In the genomic region with DNA sequence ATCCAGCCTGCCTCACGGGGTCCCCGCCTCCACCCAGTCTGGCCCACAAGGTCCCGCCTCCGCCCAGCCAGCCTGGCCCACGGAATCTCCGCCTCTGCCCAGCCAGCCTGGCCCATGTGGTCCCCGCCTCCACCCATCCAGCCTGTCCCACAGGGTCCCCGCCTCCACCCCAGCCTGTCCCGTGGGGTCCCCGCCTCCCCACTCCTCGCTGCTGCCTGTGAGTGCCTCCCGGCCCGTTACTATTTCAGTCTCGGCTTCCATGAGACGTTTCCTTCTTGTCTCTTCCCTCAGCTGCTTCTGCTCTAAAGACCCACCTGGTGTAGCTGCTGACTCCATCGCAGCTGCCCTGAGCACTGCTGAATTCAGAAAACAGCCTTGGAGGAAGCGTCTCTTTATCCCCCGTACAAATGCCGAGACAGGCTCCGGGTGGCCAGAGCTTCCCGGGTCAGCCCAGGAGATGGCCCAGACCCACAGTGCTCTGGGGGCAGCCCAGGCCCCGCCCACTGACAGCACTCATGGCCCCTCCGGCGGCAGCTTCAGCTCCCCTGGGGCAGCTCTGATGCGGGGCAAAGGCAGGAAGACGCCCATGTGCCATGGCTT, we compare ENCODE assay signal across 8 cellular contexts.
DNase-seq lines count a peak whose midpoint lies in the region; ATAC-seq and TF ChIP-seq lines count a peak whose summit lies in the region.

No MANE protein-coding gene starts in this region.

- ATAC-seq in HG02884 (IDR thresholded peaks at IDR 0.05; ENCODE audit: unreplicated experiment) = peak; percentile 75

- peak overlapping the region; percentile 71 for H3K27ac ChIP-seq in WERI-Rb-1
- peak overlapping the region in 1 of 2 donors; percentile 25 for H3K27ac ChIP-seq in breast epithelium

- DNase-seq in NCI-H524 (lab: John Stamatoyannopoulos, UW) = peak; percentile 16 to 27
- no peak for DNase-seq in NCI-H524 treated with DMSO at 0.1 percent for 48 hours (lab: John Stamatoyannopoulos, UW)
- peak; percentile 87 for DNase-seq in WERI-Rb-1
- no peak for DNase-seq in breast epithelium (ENCODE audit: low spot score in 2 of 2)
- no peak for DNase-seq in SW480 (ENCODE audit: low spot score)
- DNase-seq in NK-92 (lab: John Stamatoyannopoulos, UW; ENCODE audit: unreplicated experiment) = no peak

- no peak for TF ChIP-seq CTCF in WERI-Rb-1 (IDR thresholded peaks at IDR 0.05; ENCODE audit: low read depth, low read length)
- TF ChIP-seq CTCF in nephron (IDR thresholded peaks at IDR 0.05; ENCODE audit: unreplicated experiment in 3 of 3) = no peak
- TF ChIP-seq CTCF in breast epithelium (IDR thresholded peaks at IDR 0.05) = no peak

- peak overlapping the region; percentile 39 to 73 (median 58) for H3K4me3 Mint-ChIP-seq in nephron

- peaks cover 44% of the 10 kb centered on the region for H3K4me1 Mint-ChIP-seq in nephron

- H3K9me3 Mint-ChIP-seq in nephron = no peaks in the 10 kb centered on the region

- peaks cover 0 to 3% of the 10 kb centered on the region in 2 donors for H3K4me1 ChIP-seq in breast epithelium

- peak overlapping the region; percentile 58 for H3K4me3 ChIP-seq in WERI-Rb-1 (ENCODE audit: low read depth, low read length)
- H3K4me3 ChIP-seq in breast epithelium = no peak overlapping the region

- peak overlapping the region; percentile 12 to 85 (median 36) for H3K27ac Mint-ChIP-seq in nephron

- intact Hi-C loops in breast epithelium (cut with DNase I; ENCODE audit: low total_unique reads) = no loop called here

- H3K36me3 ChIP-seq in WERI-Rb-1 = peaks cover 44% of the 10 kb centered on the region
- H3K36me3 ChIP-seq in breast epithelium = no peaks in the 10 kb centered on the region

- no peak for TF ChIP-seq POLR2A in breast epithelium (IDR thresholded peaks at IDR 0.05)

- H3K27me3 Mint-ChIP-seq in nephron (ENCODE audit: low read depth) = peaks cover 4% of the 10 kb centered on the region

- no peaks in the 10 kb centered on the region for H3K9me3 ChIP-seq in WERI-Rb-1 (ENCODE audit: severe bottlenecking)
- H3K9me3 ChIP-seq in breast epithelium = no peaks in the 10 kb centered on the region

- H3K36me3 Mint-ChIP-seq in nephron (ENCODE audit: low read depth) = peaks cover 11% of the 10 kb centered on the region

- H3K27me3 ChIP-seq in WERI-Rb-1 (ENCODE audit: insufficient read depth, low read depth, severe bottlenecking) (no peaks in the 10 kb centered on the region), breast epithelium (no peaks in the 10 kb centered on the region)

Comparison
In these comparisons a context has a peak if more than half of its experiments do, and no peak if none do; other contexts are left out.
1. DNase-seq: peak in NCI-H524 (2 of 2) and WERI-Rb-1 (single experiment); none in NCI-H524 treated with DMSO at 0.1 percent for 48 hours (single experiment), breast epithelium (0 of 2), SW480 (single experiment) and NK-92 (single experiment).